1 cellular context compared by ENCODE assay signal in the genomic region with DNA sequence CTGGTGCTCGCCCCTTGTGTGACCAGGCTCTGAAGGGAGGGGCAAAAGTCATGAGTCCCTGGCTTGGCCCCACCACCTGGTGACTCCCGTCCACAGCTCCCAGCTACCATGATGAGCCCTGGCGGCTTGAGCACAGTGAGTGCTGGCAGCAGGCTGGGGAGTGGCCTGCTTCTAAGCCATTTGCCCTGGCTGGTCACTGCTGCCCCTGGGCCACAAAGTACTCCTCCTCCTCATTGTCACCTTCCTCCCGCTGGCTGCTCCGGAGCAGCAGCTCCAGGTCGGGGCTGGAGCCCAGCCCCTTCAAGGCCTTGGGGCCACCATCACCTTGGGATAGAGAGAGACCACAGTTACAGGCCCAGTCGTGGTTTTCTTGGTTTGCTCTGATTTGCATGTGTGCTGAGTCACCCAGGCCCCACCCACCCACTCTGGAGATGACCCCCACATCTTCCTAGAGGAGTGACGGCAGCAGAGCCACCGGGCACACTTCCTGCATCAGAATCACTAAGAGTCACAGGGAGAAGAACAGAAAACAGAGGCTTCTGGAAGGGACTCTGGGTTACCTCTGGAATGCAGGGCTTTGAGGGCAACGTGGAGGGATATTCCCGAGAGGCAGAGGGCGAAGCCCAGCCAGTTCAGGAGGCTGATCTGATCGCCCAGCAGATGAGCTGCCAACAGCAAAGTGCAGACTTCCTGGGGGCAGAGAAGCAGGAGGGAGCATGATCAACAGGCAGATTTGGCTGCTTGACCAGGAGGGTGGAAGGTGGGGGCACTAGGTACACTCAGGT.
TF ChIP-seq lines count a peak whose summit lies in the region.

No MANE protein-coding gene starts in this region.

TF ChIP-seq in IMR-90, 13 proteins besides CTCF, POLR2A, EP300 and RAD21 (continued from another document):
- TF ChIP-seq, protein P1, sequence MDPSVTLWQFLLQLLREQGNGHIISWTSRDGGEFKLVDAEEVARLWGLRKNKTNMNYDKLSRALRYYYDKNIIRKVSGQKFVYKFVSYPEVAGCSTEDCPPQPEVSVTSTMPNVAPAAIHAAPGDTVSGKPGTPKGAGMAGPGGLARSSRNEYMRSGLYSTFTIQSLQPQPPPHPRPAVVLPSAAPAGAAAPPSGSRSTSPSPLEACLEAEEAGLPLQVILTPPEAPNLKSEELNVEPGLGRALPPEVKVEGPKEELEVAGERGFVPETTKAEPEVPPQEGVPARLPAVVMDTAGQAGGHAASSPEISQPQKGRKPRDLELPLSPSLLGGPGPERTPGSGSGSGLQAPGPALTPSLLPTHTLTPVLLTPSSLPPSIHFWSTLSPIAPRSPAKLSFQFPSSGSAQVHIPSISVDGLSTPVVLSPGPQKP (IDR thresholded peaks at IDR 0.05; ENCODE audit: borderline replicate concordance, low read depth, low read length) = no peak
- TF ChIP-seq FOS (IDR thresholded peaks at IDR 0.05; ENCODE audit: low read depth, low read length) (no peak), SMC3 (IDR thresholded peaks at IDR 0.05; ENCODE audit: low read depth, low read length) (no peak), CEBPB (IDR thresholded peaks at IDR 0.05; ENCODE audit: low read depth, low read length) (no peak), RFX5 (IDR thresholded peaks at IDR 0.05; ENCODE audit: low read depth, low read length) (no peak), NFE2L2 (IDR thresholded peaks at IDR 0.05; ENCODE audit: low read depth, low read length) (peak; percentile 84), MAFK (IDR thresholded peaks at IDR 0.05; ENCODE audit: low read depth, low read length) (no peak)
